In genomic region chr1:10495942-10496341, GRCh38 we compare ENCODE assay signal across 11 cellular contexts. TPM values are rescaled to one million over a fixed set of nuclear protein-coding genes. Genes with fewer than 3 reads are reported as not detected.
DNase-seq lines count a peak whose midpoint lies in the region; ATAC-seq and TF ChIP-seq lines count a peak whose summit lies in the region.
"Had no signal": no experiment of that assay in that cellular context is flagged by ENCODE, and none has a peak within 500 bp of the region (broad histone marks: within the 10 kb centered on the region; RNA-seq: fewer than 3 reads in every experiment).

No MANE protein-coding gene starts in this region.

- no peak for ATAC-seq in HCT116

- no peaks in the 10 kb centered on the region for H3K9me3 Mint-ChIP-seq in osteocyte (ENCODE audit: unreplicated experiment)

- peaks cover 93% of the 10 kb centered on the region for H3K79me2 ChIP-seq in HCT116 (ENCODE audit: insufficient read depth, low read length)

- no peak overlapping the region for H3K27ac ChIP-seq in HCT116 (ENCODE audit: low read depth, low read length)
- no peak overlapping the region for H3K27ac ChIP-seq in neuronal stem cell (replicated peaks; ENCODE audit: low read length)

- H3K4me2 ChIP-seq in HCT116 (ENCODE audit: low read length) (no peak overlapping the region), neuronal stem cell (ENCODE audit: insufficient read depth, low read length, poor library complexity, severe bottlenecking) (no peak overlapping the region)

- DNase-seq in ACHN (peak; percentile 94), HCT116 (ENCODE audit: low read depth, low spot score) (no peak), kidney glomerular epithelial cell (lab: John Stamatoyannopoulos, UW) (peak; percentile 90), osteocyte (ENCODE audit: extremely low spot score, unreplicated experiment) (no peak), NCI-H1436 (lab: John Stamatoyannopoulos, UW) (no peak), neuronal stem cell (ENCODE audit: low spot score) (no peak)
- DNase-seq in activated naive CD4-positive, alpha-beta T cell treated with anti-CD3 and anti-CD28 coated beads, Interleukin-2, amount 50 U/mL, for 16 hours = peak; percentile 28
- no peak for DNase-seq in central memory CD4-positive, alpha-beta T cell
- DNase-seq: dermis blood vessel endothelial cell, NCI-H1436 treated with DMSO at 0.1 percent for 48 hours, posterior cingulate gyrus had no signal

- no peak overlapping the region for H2AFZ ChIP-seq in HCT116 (ENCODE audit: low read depth, low read length, poor library complexity, severe bottlenecking)
- H2AFZ ChIP-seq in neuronal stem cell (ENCODE audit: low read length) = no peak overlapping the region

- H2BK120ac ChIP-seq in neuronal stem cell (ENCODE audit: low read depth, low read length) = no peak overlapping the region

- no peaks in the 10 kb centered on the region for H3K36me3 Mint-ChIP-seq in osteocyte (ENCODE audit: unreplicated experiment)

- no peak overlapping the region for H2BK5ac ChIP-seq in neuronal stem cell (ENCODE audit: low read length)

- in situ Hi-C loops in ACHN (cut with HindIII; ENCODE audit: low pct_ligation_motif_present, low pct_unique_long_range_greater_than_20kb, low sequenced_read_pairs) = no loop called here

- no peak overlapping the region for H4K91ac ChIP-seq in neuronal stem cell (ENCODE audit: low read depth, low read length, poor library complexity)

- TF ChIP-seq POLR2A in HCT116 (IDR thresholded peaks at IDR 0.05; ENCODE audit: borderline replicate concordance, extremely low read depth, insufficient read depth, insufficient read length) = no peak

- TSS peak; percentile 17 for BruUV-seq in HCT116 (replicated peaks; lab: Mats Ljungman, UMichigan)

- no peak overlapping the region for H3K14ac ChIP-seq in neuronal stem cell (ENCODE audit: low read length)

- H3K4me1 ChIP-seq in HCT116 (ENCODE audit: control insufficient read depth in 1 of 2, insufficient read depth in 2 of 2, low read length in 2 of 2) (peaks cover 0 to 8% of the 10 kb centered on the region in 2 experiments; a peak in 3 of 4 replicates), neuronal stem cell (ENCODE audit: control insufficient read depth in 2 of 2, insufficient read depth in 1 of 2, low read depth in 1 of 2, low read length in 2 of 2) (peaks cover 12 to 20% of the 10 kb centered on the region in 2 donors)

- peaks cover 5% of the 10 kb centered on the region; the same call in 1 of the 2 replicates for H4K20me1 ChIP-seq in HCT116 (ENCODE audit: insufficient read depth)

- CTCF ChIA-PET in HCT116 (lab: Charles Lee) = interaction anchor here (1.5 kb wide), 1 partner anchor 371 kb away, joined by 3 read pairs; no protein-coding TSS in a partner anchor

- H3K4me3 ChIP-seq in HCT116 (replicated peaks in 1 of 2; ENCODE audit: low read depth in 1 of 2, low read length in 2 of 2) (no peak overlapping the region), neuronal stem cell (ENCODE audit: low read length in 2 of 2) (no peak overlapping the region)

- POLR2A ChIA-PET in HCT116 (lab: Charles Lee) = no interaction called here

- no peaks in the 10 kb centered on the region for H3K9me2 ChIP-seq in HCT116 (ENCODE audit: insufficient read depth)

- H3K18ac ChIP-seq in neuronal stem cell (ENCODE audit: low read length) = no peak overlapping the region

- H3K9me3 ChIP-seq in HCT116 (ENCODE audit: control insufficient read depth in 1 of 2, insufficient read depth in 1 of 2, low read depth in 1 of 2, low read length in 2 of 2) (no peaks in the 10 kb centered on the region), neuronal stem cell (replicated peaks in 1 of 2; ENCODE audit: control insufficient read depth in 2 of 2, insufficient read depth in 1 of 2, low read depth in 1 of 2, low read length in 2 of 2) (no peaks in the 10 kb centered on the region)

- H4K8ac ChIP-seq in neuronal stem cell (ENCODE audit: low read depth, low read length) = no peak overlapping the region

- no peaks in the 10 kb centered on the region for H3K27me3 ChIP-seq in HCT116 (ENCODE audit: insufficient read depth, low read length)
- H3K27me3 ChIP-seq in neuronal stem cell (ENCODE audit: control insufficient read depth in 3 of 3, insufficient read depth in 3 of 3, low read depth in 1 of 3, low read length in 3 of 3) = no peaks in the 10 kb centered on the region

- no peak overlapping the region for H3K4me3 Mint-ChIP-seq in osteocyte (ENCODE audit: unreplicated experiment)

- H3K9ac ChIP-seq in HCT116 (ENCODE audit: low read length) (no peak overlapping the region), neuronal stem cell (ENCODE audit: low read depth, low read length, poor library complexity) (no peak overlapping the region)

- no peak overlapping the region for H2AK5ac ChIP-seq in neuronal stem cell (ENCODE audit: low read depth, low read length)

- no peak overlapping the region for H3K27ac Mint-ChIP-seq in osteocyte (ENCODE audit: unreplicated experiment)

- peaks cover 0 to 7% of the 10 kb centered on the region in 2 experiments; a peak in 1 of 4 replicates for H3K36me3 ChIP-seq in HCT116 (ENCODE audit: control insufficient read depth in 1 of 2, insufficient read depth in 2 of 2, low read length in 2 of 2)
- peaks cover 5 to 12% of the 10 kb centered on the region in 2 donors for H3K36me3 ChIP-seq in neuronal stem cell (replicated peaks in 1 of 2; ENCODE audit: control insufficient read depth in 2 of 2, insufficient read depth in 2 of 2, low read length in 2 of 2)

- TF ChIP-seq RAD21 in HCT116 (IDR thresholded peaks at IDR 0.05; ENCODE audit: low read depth) = no peak

- no peak overlapping the region for H2BK15ac ChIP-seq in neuronal stem cell (ENCODE audit: low read length)

- no peak overlapping the region for H2BK12ac ChIP-seq in neuronal stem cell (ENCODE audit: low read length)

- H3K4ac ChIP-seq in neuronal stem cell (ENCODE audit: low read length) = no peak overlapping the region

- H3K27me3 Mint-ChIP-seq in osteocyte (ENCODE audit: unreplicated experiment) = no peaks in the 10 kb centered on the region

- H3K23ac ChIP-seq in neuronal stem cell (ENCODE audit: low read depth, low read length, poor library complexity) = no peak overlapping the region

- H3K4me1 Mint-ChIP-seq in osteocyte (ENCODE audit: unreplicated experiment) = peaks cover 11% of the 10 kb centered on the region

- peaks cover 4% of the 10 kb centered on the region for H3K79me1 ChIP-seq in neuronal stem cell (ENCODE audit: low read depth, low read length)

- TF ChIP-seq CTCF in HCT116 (IDR thresholded peaks at IDR 0.05 in 2 of 3, conservative IDR thresholded peaks at IDR 0.05 in 1 of 3; ENCODE audit: borderline replicate concordance in 1 of 3, insufficient read depth in 1 of 3, low read depth in 2 of 3, low read length in 2 of 3) = no peak
- TF ChIP-seq CTCF in osteocyte (IDR thresholded peaks at IDR 0.05) = no peak

- intact Hi-C loops in HCT116 (cut with micrococcal nuclease) = loop anchor here (1.0 kb wide), 1 partner anchor 119 kb away; no protein-coding TSS in a partner anchor

- no CpG with 5 or more reads among the region's 13 CpGs for WGBS in neuronal stem cell (ENCODE audit: extremely low coverage in 2 of 2, insufficient read length in 2 of 2, insufficient replicate concordance in 1 of 2), 2 donors

- RAD21 ChIA-PET in HCT116 (lab: Charles Lee; ENCODE audit: low non-redundant PET in 1 of 2, low total read pairs in 2 of 2, uncharacterized antibody in 2 of 2, unreplicated experiment in 2 of 2) = no interaction called here

TF ChIP-seq in HCT116, 20 proteins besides CTCF, POLR2A, EP300 and RAD21 (continues in another document):
- no peak for TF ChIP-seq EGR1 (IDR thresholded peaks at IDR 0.05; ENCODE audit: low read depth)
- no peak for TF ChIP-seq ZFX (IDR thresholded peaks at IDR 0.05)
- no peak for TF ChIP-seq EZH2phosphoT487 (IDR thresholded peaks at IDR 0.05; ENCODE audit: borderline replicate concordance)
- no peak for TF ChIP-seq JUND (IDR thresholded peaks at IDR 0.05)
- no peak for TF ChIP-seq EZH2 (IDR thresholded peaks at IDR 0.05)
- no peak for TF ChIP-seq ZNF274 (IDR thresholded peaks at IDR 0.05; ENCODE audit: low read depth, low read length)
- no peak for TF ChIP-seq ELF1 (IDR thresholded peaks at IDR 0.05; ENCODE audit: borderline replicate concordance, low read depth)
- TF ChIP-seq, protein P1, sequence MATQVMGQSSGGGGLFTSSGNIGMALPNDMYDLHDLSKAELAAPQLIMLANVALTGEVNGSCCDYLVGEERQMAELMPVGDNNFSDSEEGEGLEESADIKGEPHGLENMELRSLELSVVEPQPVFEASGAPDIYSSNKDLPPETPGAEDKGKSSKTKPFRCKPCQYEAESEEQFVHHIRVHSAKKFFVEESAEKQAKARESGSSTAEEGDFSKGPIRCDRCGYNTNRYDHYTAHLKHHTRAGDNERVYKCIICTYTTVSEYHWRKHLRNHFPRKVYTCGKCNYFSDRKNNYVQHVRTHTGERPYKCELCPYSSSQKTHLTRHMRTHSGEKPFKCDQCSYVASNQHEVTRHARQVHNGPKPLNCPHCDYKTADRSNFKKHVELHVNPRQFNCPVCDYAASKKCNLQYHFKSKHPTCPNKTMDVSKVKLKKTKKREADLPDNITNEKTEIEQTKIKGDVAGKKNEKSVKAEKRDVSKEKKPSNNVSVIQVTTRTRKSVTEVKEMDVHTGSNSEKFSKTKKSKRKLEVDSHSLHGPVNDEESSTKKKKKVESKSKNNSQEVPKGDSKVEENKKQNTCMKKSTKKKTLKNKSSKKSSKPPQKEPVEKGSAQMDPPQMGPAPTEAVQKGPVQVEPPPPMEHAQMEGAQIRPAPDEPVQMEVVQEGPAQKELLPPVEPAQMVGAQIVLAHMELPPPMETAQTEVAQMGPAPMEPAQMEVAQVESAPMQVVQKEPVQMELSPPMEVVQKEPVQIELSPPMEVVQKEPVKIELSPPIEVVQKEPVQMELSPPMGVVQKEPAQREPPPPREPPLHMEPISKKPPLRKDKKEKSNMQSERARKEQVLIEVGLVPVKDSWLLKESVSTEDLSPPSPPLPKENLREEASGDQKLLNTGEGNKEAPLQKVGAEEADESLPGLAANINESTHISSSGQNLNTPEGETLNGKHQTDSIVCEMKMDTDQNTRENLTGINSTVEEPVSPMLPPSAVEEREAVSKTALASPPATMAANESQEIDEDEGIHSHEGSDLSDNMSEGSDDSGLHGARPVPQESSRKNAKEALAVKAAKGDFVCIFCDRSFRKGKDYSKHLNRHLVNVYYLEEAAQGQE (IDR thresholded peaks at IDR 0.05; ENCODE audit: low read depth) = no peak
- no peak for TF ChIP-seq SRF (IDR thresholded peaks at IDR 0.05; ENCODE audit: low read depth)

RNA-seq across cellular contexts. Expression of gene PEX14, which starts 21.2 kb away (rescaled TPM):
- total RNA-seq in HCT116 (2021; ENCODE audit: unreplicated experiment) (29.3 TPM), osteocyte (22.2 and 23.8 TPM in 2 replicates)
- 28.7 and 29.0 TPM in 2 replicates for polyA plus RNA-seq in HCT116 (2012)
- 24.5 TPM for polyA plus RNA-seq in neuronal stem cell (2013, experiment 1 of 2)
- 24.4 TPM for polyA plus RNA-seq in neuronal stem cell (2013, experiment 2 of 2)

RNA-seq across cellular contexts. Expression of gene DFFA, which starts 23.6 kb away (rescaled TPM):
- total RNA-seq in HCT116 (2021; ENCODE audit: unreplicated experiment) (67.7 TPM), osteocyte (39.6 and 39.8 TPM in 2 replicates)
- polyA plus RNA-seq in HCT116 (2012) = 37.5 and 41.0 TPM in 2 replicates
- polyA plus RNA-seq in neuronal stem cell (2013, experiment 1 of 2) = 40.1 TPM
- 41.7 TPM for polyA plus RNA-seq in neuronal stem cell (2013, experiment 2 of 2)

RNA-seq across cellular contexts. Expression of gene CORT, which starts 46.1 kb away (rescaled TPM):
- total RNA-seq in HCT116 (2021; ENCODE audit: unreplicated experiment) (0.84 TPM), osteocyte (0.40 and 0.68 TPM in 2 replicates)
- 0.20 and 0.29 TPM in 2 replicates for polyA plus RNA-seq in HCT116 (2012)
- polyA plus RNA-seq in neuronal stem cell (2013, experiment 1 of 2) = 2.8 TPM
- 2.8 TPM for polyA plus RNA-seq in neuronal stem cell (2013, experiment 2 of 2)

Comparison
In these comparisons a context has a peak if more than half of its experiments do, and no peak if none do; other contexts are left out.
1. DNase-seq: peak in ACHN (single experiment), activated naive CD4-positive, alpha-beta T cell treated with anti-CD3 and anti-CD28 coated beads, Interleukin-2, amount 50 U/mL, for 16 hours (single experiment) and kidney glomerular epithelial cell (single experiment); none in HCT116 (single experiment), central memory CD4-positive, alpha-beta T cell (single experiment), osteocyte (single experiment), NCI-H1436 (single experiment) and neuronal stem cell (single experiment).